14 cellular contexts compared by ENCODE assay signal in genomic region chr9:111743275-111743674, GRCh38. TPM values are rescaled to one million over a fixed set of nuclear protein-coding genes. Genes with fewer than 3 reads are reported as not detected.
DNase-seq lines count a peak whose midpoint lies in the region; ATAC-seq and TF ChIP-seq lines count a peak whose summit lies in the region.
"Had no signal": no experiment of that assay in that cellular context is flagged by ENCODE, and none has a peak within 500 bp of the region (broad histone marks: within the 10 kb centered on the region; RNA-seq: fewer than 3 reads in every experiment).

No MANE protein-coding gene starts in this region.

- no peaks in the 10 kb centered on the region for H3K9me3 Mint-ChIP-seq in activated T-cell treated with anti-CD3 and anti-CD28 coated beads, Interleukin-2, amount 50 U/mL, for 24 hours
- H3K9me3 Mint-ChIP-seq: CD4-positive, CD25-positive, alpha-beta regulatory T cell; central memory CD8-positive, alpha-beta T cell; IgD-negative memory B cell had no signal

- no peak overlapping the region for H3K4me3 Mint-ChIP-seq in activated T-cell treated with anti-CD3 and anti-CD28 coated beads, Interleukin-2, amount 50 U/mL, for 24 hours
- H3K4me3 Mint-ChIP-seq: CD4-positive, CD25-positive, alpha-beta regulatory T cell; central memory CD8-positive, alpha-beta T cell; IgD-negative memory B cell had no signal

- ATAC-seq in stimulated activated naive CD8-positive, alpha-beta T cell treated with anti-CD3 and anti-CD28 coated beads, Interleukin-15, Interleukin-2, amounts not matched to agents 100 U/mL and 50 U/mL, for 24 hours, result peak; percentile 99
- ATAC-seq: left colon had no signal

- H3K4me3 ChIP-seq in fibroblast of the aortic adventitia (ENCODE audit: low read depth, low read length), result no peak overlapping the region

- H3K27ac Mint-ChIP-seq in activated T-cell treated with anti-CD3 and anti-CD28 coated beads, Interleukin-2, amount 50 U/mL, for 24 hours, result peak overlapping the region; percentile 93
- H3K27ac Mint-ChIP-seq: CD4-positive, CD25-positive, alpha-beta regulatory T cell; IgD-negative memory B cell had no signal

- H3K4me1 Mint-ChIP-seq in activated T-cell treated with anti-CD3 and anti-CD28 coated beads, Interleukin-2, amount 50 U/mL, for 24 hours (ENCODE audit: low read depth), result peaks cover 20% of the 10 kb centered on the region
- H3K4me1 Mint-ChIP-seq: CD4-positive, CD25-positive, alpha-beta regulatory T cell; central memory CD8-positive, alpha-beta T cell; IgD-negative memory B cell had no signal

- no peak for TF ChIP-seq CTCF in fibroblast of the aortic adventitia (IDR thresholded peaks at IDR 0.05; ENCODE audit: insufficient read depth, low read length)

- no peaks in the 10 kb centered on the region for H3K36me3 Mint-ChIP-seq in activated T-cell treated with anti-CD3 and anti-CD28 coated beads, Interleukin-2, amount 50 U/mL, for 24 hours (ENCODE audit: low read depth)
- H3K36me3 Mint-ChIP-seq: CD4-positive, CD25-positive, alpha-beta regulatory T cell; IgD-negative memory B cell had no signal

- H3K27me3 Mint-ChIP-seq in activated T-cell treated with anti-CD3 and anti-CD28 coated beads, Interleukin-2, amount 50 U/mL, for 24 hours, result no peaks in the 10 kb centered on the region
- H3K27me3 Mint-ChIP-seq: central memory CD8-positive, alpha-beta T cell; IgD-negative memory B cell had no signal

- DNase-seq in activated T-cell treated with anti-CD3 and anti-CD28 coated beads, Interleukin-2, amount 50 U/mL, for 24 hours, result no peak
- DNase-seq in activated T-cell treated with anti-CD3 and anti-CD28 coated beads for 4 hours, result no peak
- peak; percentile 90 for DNase-seq in SW480 (ENCODE audit: low spot score)
- DNase-seq in fibroblast of the aortic adventitia (ENCODE audit: low read depth), result peak; percentile 84
- DNase-seq in stimulated activated naive CD8-positive, alpha-beta T cell treated with anti-CD3 and anti-CD28 coated beads, Interleukin-15, Interleukin-2, amounts not matched to agents 100 U/mL and 50 U/mL, for 24 hours, result peak; percentile 20
- DNase-seq in hepatic stellate cell (ENCODE audit: low spot score), result no peak
- DNase-seq in 8988T, result no peak
- DNase-seq in germinal center (ENCODE audit: low spot score), result no peak
- DNase-seq: CD4-positive, CD25-positive, alpha-beta regulatory T cell; left colon; WERI-Rb-1 had no signal

RNA-seq across cellular contexts. Expression of gene SHOC1, which starts 51.5 kb away (rescaled TPM):
- 0.09 TPM in 1 of 2 replicates, not detected in the other for total RNA-seq in fibroblast of the aortic adventitia (ENCODE audit: low replicate concordance)
- total RNA-seq: CD4-positive, CD25-positive, alpha-beta regulatory T cell; left colon; subcutaneous adipose tissue had no signal

Comparison
In these comparisons a context has a peak if more than half of its experiments do, and no peak if none do; other contexts are left out.
1. DNase-seq: peak in SW480 (single experiment), fibroblast of the aortic adventitia (single experiment) and stimulated activated naive CD8-positive, alpha-beta T cell treated with anti-CD3 and anti-CD28 coated beads, Interleukin-15, Interleukin-2, amounts not matched to agents 100 U/mL and 50 U/mL, for 24 hours (single experiment); none in activated T-cell treated with anti-CD3 and anti-CD28 coated beads, Interleukin-2, amount 50 U/mL, for 24 hours (single experiment), activated T-cell treated with anti-CD3 and anti-CD28 coated beads for 4 hours (single experiment), hepatic stellate cell (single experiment), 8988T (single experiment) and germinal center (single experiment).